ENCODE assay signal across 8 cellular contexts in the genomic region with DNA sequence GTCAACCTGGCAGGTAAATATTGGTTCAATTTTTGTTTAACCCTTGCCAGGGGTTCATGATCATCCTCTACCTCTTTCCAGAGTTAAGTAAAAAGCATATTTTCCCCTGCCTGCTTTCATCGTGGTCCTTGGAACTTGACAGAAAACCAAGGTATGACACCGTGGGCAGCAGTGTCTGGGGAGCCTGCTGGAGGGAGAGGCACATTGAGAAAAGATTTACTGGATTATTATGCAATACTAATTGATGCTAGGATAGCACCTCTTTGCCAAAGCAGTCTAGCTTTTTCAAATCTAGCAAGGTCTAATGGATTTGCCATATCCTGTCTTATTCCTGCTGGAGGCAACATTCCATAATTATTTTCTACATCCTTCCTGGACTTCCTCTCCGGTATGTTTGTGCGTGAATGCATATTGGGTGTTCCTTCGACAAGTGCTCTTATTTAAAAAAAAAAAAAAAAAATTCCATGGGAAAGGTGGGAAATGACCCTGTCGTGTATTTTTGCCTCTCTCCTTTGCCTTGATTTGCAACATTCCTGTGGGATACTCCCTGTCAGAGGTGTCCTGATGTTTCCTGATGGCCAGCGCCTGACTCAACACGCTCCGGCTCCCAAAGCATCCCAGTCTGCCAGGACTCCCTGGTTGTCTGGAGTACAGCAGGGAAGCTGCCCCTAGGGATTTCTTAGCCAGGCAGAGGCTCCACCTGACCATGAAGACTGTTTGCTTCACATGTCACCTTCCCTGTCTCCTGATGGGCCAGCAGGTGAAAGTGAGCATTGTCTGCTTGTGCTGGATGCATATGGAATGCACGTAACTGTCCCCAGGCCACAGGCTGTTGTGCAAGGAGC. TPM values are rescaled to one million over a fixed set of nuclear protein-coding genes. Genes with fewer than 3 reads are reported as not detected.
DNase-seq lines count a peak whose midpoint lies in the region; ATAC-seq and TF ChIP-seq lines count a peak whose summit lies in the region.

No MANE protein-coding gene starts in this region.

- TF ChIP-seq CTCF in left ventricle myocardium inferior (IDR thresholded peaks at IDR 0.05; ENCODE audit: borderline replicate concordance): no peak

- no peak for ATAC-seq in GM21786 (IDR thresholded peaks at IDR 0.05; ENCODE audit: unreplicated experiment)

- H3K4me3 ChIP-seq in left ventricle myocardium inferior (peak overlapping the region; percentile 98), skin epidermis (no peak overlapping the region)

- peaks cover 23% of the 10 kb centered on the region for H3K36me3 ChIP-seq in left ventricle myocardium inferior

- peak overlapping the region; percentile 100 for H3K27ac ChIP-seq in left ventricle myocardium inferior (replicated peaks)
- peak overlapping the region in 20 of 21 experiments; percentile 87 to 100 (median 99) for H3K27ac ChIP-seq in skin epidermis

- no peak for DNase-seq in activated T-cell treated with anti-CD3 and anti-CD28 coated beads, Interleukin-2, amount 50 U/mL, for 24 hours
- DNase-seq in activated T-cell treated with anti-CD3 and anti-CD28 coated beads for 4 hours (no peak), left ventricle myocardium inferior (no peak), GDM1 (lab: John Stamatoyannopoulos, UW) (no peak)
- no peak for DNase-seq in activated T-helper 1 cell treated with anti-CD3 and anti-CD28 coated beads, Interleukin-12 subunit alpha, Interleukin-12 subunit beta, Interleukin-2, Interleukin-4 antibody, amounts not matched to agents 30 ng/mL and 10 ng/mL and 1 ng/mL, durations not matched to agents 14 hours and 24 hours and 36 hours (ENCODE audit: low spot score)
- DNase-seq in stimulated activated naive CD4-positive, alpha-beta T cell treated with Interleukin-2 at 50 U/mL for 16 hours (lab: John Stamatoyannopoulos, UW): no peak

- H3K4me1 Mint-ChIP-seq in activated T-cell treated with anti-CD3 and anti-CD28 coated beads, Interleukin-2, amount 50 U/mL, for 24 hours (ENCODE audit: low read depth): peaks cover 81% of the 10 kb centered on the region
- H3K4me1 Mint-ChIP-seq in activated T-helper 1 cell treated with anti-CD3 and anti-CD28 coated beads, Interleukin-12 subunit alpha, Interleukin-12 subunit beta, Interleukin-2, Interleukin-4 antibody, amounts not matched to agents 30 ng/mL and 10 ng/mL and 1 ng/mL, durations not matched to agents 14 hours and 24 hours and 36 hours (ENCODE audit: low read depth): peaks cover 61% of the 10 kb centered on the region

- peaks cover 53% of the 10 kb centered on the region for H3K36me3 Mint-ChIP-seq in activated T-cell treated with anti-CD3 and anti-CD28 coated beads, Interleukin-2, amount 50 U/mL, for 24 hours (ENCODE audit: low read depth)
- H3K36me3 Mint-ChIP-seq in activated T-helper 1 cell treated with anti-CD3 and anti-CD28 coated beads, Interleukin-12 subunit alpha, Interleukin-12 subunit beta, Interleukin-2, Interleukin-4 antibody, amounts not matched to agents 30 ng/mL and 10 ng/mL and 1 ng/mL, durations not matched to agents 14 hours and 24 hours and 36 hours (ENCODE audit: low read depth): peaks cover 53% of the 10 kb centered on the region

- no peaks in the 10 kb centered on the region for H3K27me3 Mint-ChIP-seq in activated T-cell treated with anti-CD3 and anti-CD28 coated beads, Interleukin-2, amount 50 U/mL, for 24 hours
- no peaks in the 10 kb centered on the region for H3K27me3 Mint-ChIP-seq in activated T-helper 1 cell treated with anti-CD3 and anti-CD28 coated beads, Interleukin-12 subunit alpha, Interleukin-12 subunit beta, Interleukin-2, Interleukin-4 antibody, amounts not matched to agents 30 ng/mL and 10 ng/mL and 1 ng/mL, durations not matched to agents 14 hours and 24 hours and 36 hours (ENCODE audit: insufficient read depth)

- no peaks in the 10 kb centered on the region for H3K9me3 ChIP-seq in left ventricle myocardium inferior (replicated peaks)

- intact Hi-C loops in activated T-helper 1 cell treated with anti-CD3 and anti-CD28 coated beads, Interleukin-12 subunit alpha, Interleukin-12 subunit beta, Interleukin-2, Interleukin-4 antibody, amounts not matched to agents 30 ng/mL and 10 ng/mL and 1 ng/mL, durations not matched to agents 14 hours and 24 hours and 36 hours (cut with micrococcal nuclease): loop anchor here (1.0 kb wide), 3 partner anchors 17 to 72 kb away; no protein-coding TSS in a partner anchor
- intact Hi-C loops in left ventricle myocardium inferior (cut with micrococcal nuclease): loop anchor here (10.0 kb wide), 1 partner anchor 271 kb away; no protein-coding TSS in a partner anchor

- no peaks in the 10 kb centered on the region for H3K27me3 ChIP-seq in left ventricle myocardium inferior (ENCODE audit: low read depth)

- H3K4me3 Mint-ChIP-seq in activated T-cell treated with anti-CD3 and anti-CD28 coated beads, Interleukin-2, amount 50 U/mL, for 24 hours: peak overlapping the region; percentile 77
- H3K4me3 Mint-ChIP-seq in activated T-helper 1 cell treated with anti-CD3 and anti-CD28 coated beads, Interleukin-12 subunit alpha, Interleukin-12 subunit beta, Interleukin-2, Interleukin-4 antibody, amounts not matched to agents 30 ng/mL and 10 ng/mL and 1 ng/mL, durations not matched to agents 14 hours and 24 hours and 36 hours: peak overlapping the region; percentile 90

- H3K9me3 Mint-ChIP-seq in activated T-cell treated with anti-CD3 and anti-CD28 coated beads, Interleukin-2, amount 50 U/mL, for 24 hours: no peaks in the 10 kb centered on the region
- no peaks in the 10 kb centered on the region for H3K9me3 Mint-ChIP-seq in activated T-helper 1 cell treated with anti-CD3 and anti-CD28 coated beads, Interleukin-12 subunit alpha, Interleukin-12 subunit beta, Interleukin-2, Interleukin-4 antibody, amounts not matched to agents 30 ng/mL and 10 ng/mL and 1 ng/mL, durations not matched to agents 14 hours and 24 hours and 36 hours

- peaks cover 85% of the 10 kb centered on the region for H3K4me1 ChIP-seq in left ventricle myocardium inferior

- H3K27ac Mint-ChIP-seq in activated T-cell treated with anti-CD3 and anti-CD28 coated beads, Interleukin-2, amount 50 U/mL, for 24 hours: peak overlapping the region; percentile 90
- peak overlapping the region; percentile 84 for H3K27ac Mint-ChIP-seq in activated T-helper 1 cell treated with anti-CD3 and anti-CD28 coated beads, Interleukin-12 subunit alpha, Interleukin-12 subunit beta, Interleukin-2, Interleukin-4 antibody, amounts not matched to agents 30 ng/mL and 10 ng/mL and 1 ng/mL, durations not matched to agents 14 hours and 24 hours and 36 hours

RNA-seq across cellular contexts. Expression of gene BHLHE40, which starts 6.3 kb away (rescaled TPM):
- total RNA-seq in activated T-helper 1 cell treated with anti-CD3 and anti-CD28 coated beads, Interleukin-12 subunit alpha, Interleukin-12 subunit beta, Interleukin-2, Interleukin-4 antibody, amounts not matched to agents 30 ng/mL and 10 ng/mL and 1 ng/mL, durations not matched to agents 14 hours and 24 hours and 36 hours: 449 and 458 TPM in 2 replicates
- total RNA-seq in left ventricle myocardium inferior: 33.9 TPM

Comparison
In these comparisons a context has a peak if more than half of its experiments do, and no peak if none do; other contexts are left out.
1. RNA of gene BHLHE40, which starts 6.3 kb away (total RNA-seq): 449 to 458 TPM in activated T-helper 1 cell treated with anti-CD3 and anti-CD28 coated beads, Interleukin-12 subunit alpha, Interleukin-12 subunit beta, Interleukin-2, Interleukin-4 antibody, amounts not matched to agents 30 ng/mL and 10 ng/mL and 1 ng/mL, durations not matched to agents 14 hours and 24 hours and 36 hours; 33.9 TPM in left ventricle myocardium inferior (single experiment); every median in the first group is over 10 times any median in the second.